9 cellular contexts compared by ENCODE assay signal in the genomic region with DNA sequence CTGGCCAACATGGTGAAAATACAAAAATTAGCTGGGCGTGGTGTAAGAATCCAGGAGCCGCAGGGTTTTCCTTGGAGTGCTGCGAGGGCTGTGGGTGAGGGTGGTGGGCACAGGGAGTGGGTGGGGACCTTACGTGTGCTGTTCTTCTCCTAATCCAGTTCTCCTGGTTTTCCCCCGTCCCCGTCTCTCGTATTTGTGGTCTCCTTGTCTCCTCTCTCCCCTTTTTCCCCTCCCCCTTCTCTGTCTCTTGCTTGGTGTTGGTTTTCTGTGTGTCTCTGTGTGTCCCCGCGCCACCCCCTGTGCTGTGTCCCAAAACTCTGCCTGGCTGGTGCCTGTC. TPM values are rescaled to one million over a fixed set of nuclear protein-coding genes. Genes with fewer than 3 reads are reported as not detected.
DNase-seq lines count a peak whose midpoint lies in the region; ATAC-seq and TF ChIP-seq lines count a peak whose summit lies in the region.
"Had no signal": no experiment of that assay in that cellular context is flagged by ENCODE, and none has a peak within 500 bp of the region (broad histone marks: within the 10 kb centered on the region; RNA-seq: fewer than 3 reads in every experiment).

No MANE protein-coding gene starts in this region.

- no peaks in the 10 kb centered on the region for H3K9me3 ChIP-seq in colonic mucosa
- no peaks in the 10 kb centered on the region for H3K9me3 ChIP-seq in naive thymus-derived CD4-positive, alpha-beta T cell (ENCODE audit: control insufficient read depth in 2 of 3, low read length in 3 of 3)

- peak overlapping the region; percentile 90 for H3K27ac ChIP-seq in colonic mucosa
- H3K27ac ChIP-seq in naive thymus-derived CD4-positive, alpha-beta T cell (ENCODE audit: low read depth, low read length) = peak overlapping the region; percentile 87

- H3K4me3 ChIP-seq in colonic mucosa = peak overlapping the region; percentile 93
- no peak overlapping the region for H3K4me3 ChIP-seq in naive thymus-derived CD4-positive, alpha-beta T cell (ENCODE audit: low read length)

- peaks cover 39% of the 10 kb centered on the region for H3K36me3 Mint-ChIP-seq in stimulated activated naive CD8-positive, alpha-beta T cell treated with anti-CD3 and anti-CD28 coated beads, Interleukin-15, Interleukin-2, amounts not matched to agents 100 ng/mL and 50 ng/mL, for 24 hours (ENCODE audit: low read depth)
- peaks cover 0 to 18% (median 15%) of the 10 kb centered on the region in 5 donors for H3K36me3 Mint-ChIP-seq in naive thymus-derived CD4-positive, alpha-beta T cell

- no peaks in the 10 kb centered on the region for H3K36me3 ChIP-seq in colonic mucosa
- H3K36me3 ChIP-seq in naive thymus-derived CD4-positive, alpha-beta T cell (ENCODE audit: control insufficient read depth in 2 of 3, insufficient read depth in 3 of 3, low read length in 3 of 3) = peaks cover 0 to 42% (median 7%) of the 10 kb centered on the region in 3 experiments

- no peak for TF ChIP-seq CTCF in colonic mucosa (IDR thresholded peaks at IDR 0.05)

- peak overlapping the region; percentile 84 for H3K27ac Mint-ChIP-seq in stimulated activated naive CD8-positive, alpha-beta T cell treated with anti-CD3 and anti-CD28 coated beads, Interleukin-15, Interleukin-2, amounts not matched to agents 100 ng/mL and 50 ng/mL, for 24 hours
- H3K27ac Mint-ChIP-seq in naive thymus-derived CD4-positive, alpha-beta T cell = peak overlapping the region in 8 of 9 donors; percentile 57 to 94 (median 90)

- intact Hi-C loops in colonic mucosa (cut with DNase I) = no loop called here
- intact Hi-C loops in naive thymus-derived CD4-positive, alpha-beta T cell (cut with micrococcal nuclease) = no loop called here

- DNase-seq in stimulated activated naive CD8-positive, alpha-beta T cell treated with anti-CD3 and anti-CD28 coated beads, Interleukin-15, Interleukin-2, amounts not matched to agents 100 U/mL and 50 U/mL, for 24 hours = no peak
- DNase-seq in colonic mucosa (no peak), middle frontal gyrus (ENCODE audit: extremely low spot score, low spot score) (no peak), KBM-7 (no peak), NCI-H1092 treated with DMSO at 0.1 percent for 48 hours (lab: John Stamatoyannopoulos, UW) (no peak)
- no peak for DNase-seq in naive thymus-derived CD4-positive, alpha-beta T cell
- no peak for DNase-seq in stimulated activated naive CD4-positive, alpha-beta T cell (lab: John Stamatoyannopoulos, UW)
- DNase-seq: NCI-H1048 had no signal

- H3K9ac ChIP-seq in colonic mucosa (ENCODE audit: low read depth in 2 of 2, low read length in 2 of 2) = peak overlapping the region; percentile 93 to 98

- H3K4me1 Mint-ChIP-seq in stimulated activated naive CD8-positive, alpha-beta T cell treated with anti-CD3 and anti-CD28 coated beads, Interleukin-15, Interleukin-2, amounts not matched to agents 100 ng/mL and 50 ng/mL, for 24 hours (ENCODE audit: low read depth) = peaks cover 18% of the 10 kb centered on the region
- H3K4me1 Mint-ChIP-seq in naive thymus-derived CD4-positive, alpha-beta T cell = peaks cover 8 to 40% (median 32%) of the 10 kb centered on the region in 7 donors

- CTCF ChIA-PET in naive thymus-derived CD4-positive, alpha-beta T cell (lab: Charles Lee) = interaction anchor here (0.6 kb wide), 1 partner anchor 1981 kb away, joined by 11 read pairs; no protein-coding TSS in a partner anchor

- no peaks in the 10 kb centered on the region for H3K9me3 Mint-ChIP-seq in stimulated activated naive CD8-positive, alpha-beta T cell treated with anti-CD3 and anti-CD28 coated beads, Interleukin-15, Interleukin-2, amounts not matched to agents 100 ng/mL and 50 ng/mL, for 24 hours
- H3K9me3 Mint-ChIP-seq in naive thymus-derived CD4-positive, alpha-beta T cell = no peaks in the 10 kb centered on the region

- no peaks in the 10 kb centered on the region for H3K27me3 ChIP-seq in colonic mucosa
- H3K27me3 ChIP-seq in naive thymus-derived CD4-positive, alpha-beta T cell (ENCODE audit: control insufficient read depth in 2 of 2, insufficient read depth in 2 of 2, low read length in 2 of 2) = no peaks in the 10 kb centered on the region

- H3K27me3 Mint-ChIP-seq in stimulated activated naive CD8-positive, alpha-beta T cell treated with anti-CD3 and anti-CD28 coated beads, Interleukin-15, Interleukin-2, amounts not matched to agents 100 ng/mL and 50 ng/mL, for 24 hours = no peaks in the 10 kb centered on the region
- H3K27me3 Mint-ChIP-seq in naive thymus-derived CD4-positive, alpha-beta T cell = no peaks in the 10 kb centered on the region

- POLR2A ChIA-PET in naive thymus-derived CD4-positive, alpha-beta T cell (lab: Charles Lee) = interaction anchor here (0.6 kb wide), 2 partner anchors 34 to 36 kb away, joined by 3 to 6 read pairs; no protein-coding TSS in a partner anchor

- in situ Hi-C loops in KBM-7 (cut with MboI; ENCODE audit: low pct_unique_long_range_greater_than_20kb, low sequenced_read_pairs) = no loop called here

- H3K4me1 ChIP-seq in colonic mucosa = no peaks in the 10 kb centered on the region
- H3K4me1 ChIP-seq in naive thymus-derived CD4-positive, alpha-beta T cell (ENCODE audit: control insufficient read depth in 2 of 2, insufficient read depth in 2 of 2, low read length in 2 of 2) = peaks cover 8 to 19% of the 10 kb centered on the region in 2 donors

- H3K4me3 Mint-ChIP-seq in stimulated activated naive CD8-positive, alpha-beta T cell treated with anti-CD3 and anti-CD28 coated beads, Interleukin-15, Interleukin-2, amounts not matched to agents 100 ng/mL and 50 ng/mL, for 24 hours = peak overlapping the region; percentile 91
- peak overlapping the region; percentile 78 to 99 (median 93) for H3K4me3 Mint-ChIP-seq in naive thymus-derived CD4-positive, alpha-beta T cell

- no peak for ATAC-seq in stimulated activated naive CD8-positive, alpha-beta T cell treated with anti-CD3 and anti-CD28 coated beads, Interleukin-15, Interleukin-2, amounts not matched to agents 100 U/mL and 50 U/mL, for 24 hours
- no peak for ATAC-seq in naive thymus-derived CD4-positive, alpha-beta T cell

RNA-seq across cellular contexts. Expression of a gene that starts 1.7 kb away (rescaled TPM):
- 100 to 1,000 TPM; 280 to 519 TPM for total RNA-seq in colonic mucosa
- total RNA-seq in naive thymus-derived CD4-positive, alpha-beta T cell = 100 to 1,000 TPM in 3 of 5 experiments, 10 to 100 TPM in 2; 67.5 to 116 (median 101) TPM
- polyA plus RNA-seq in naive thymus-derived CD4-positive, alpha-beta T cell = 100 to 1,000 TPM; 340 to 400 TPM

RNA-seq across cellular contexts. Expression of a gene that starts 24.2 kb away (rescaled TPM):
- total RNA-seq in colonic mucosa = not detected
- total RNA-seq in naive thymus-derived CD4-positive, alpha-beta T cell = not detected
- polyA plus RNA-seq in naive thymus-derived CD4-positive, alpha-beta T cell = not detected

RNA-seq across cellular contexts. Expression of a gene that starts 34.8 kb away (rescaled TPM):
- 100 to 1,000 TPM; 145 to 257 TPM for total RNA-seq in colonic mucosa
- 1,000 to 10,000 TPM in 2 of 5 experiments, 100 to 1,000 TPM in 3; 316 to 1,143 (median 992) TPM for total RNA-seq in naive thymus-derived CD4-positive, alpha-beta T cell
- polyA plus RNA-seq in naive thymus-derived CD4-positive, alpha-beta T cell = 100 to 1,000 TPM; 362 to 426 TPM

RNA-seq across cellular contexts. Expression of a gene that starts 41.6 kb away (rescaled TPM):
- total RNA-seq in colonic mucosa = not detected
- total RNA-seq in naive thymus-derived CD4-positive, alpha-beta T cell = not detected
- polyA plus RNA-seq in naive thymus-derived CD4-positive, alpha-beta T cell = not detected
